8 cellular contexts compared by ENCODE assay signal in the genomic region with DNA sequence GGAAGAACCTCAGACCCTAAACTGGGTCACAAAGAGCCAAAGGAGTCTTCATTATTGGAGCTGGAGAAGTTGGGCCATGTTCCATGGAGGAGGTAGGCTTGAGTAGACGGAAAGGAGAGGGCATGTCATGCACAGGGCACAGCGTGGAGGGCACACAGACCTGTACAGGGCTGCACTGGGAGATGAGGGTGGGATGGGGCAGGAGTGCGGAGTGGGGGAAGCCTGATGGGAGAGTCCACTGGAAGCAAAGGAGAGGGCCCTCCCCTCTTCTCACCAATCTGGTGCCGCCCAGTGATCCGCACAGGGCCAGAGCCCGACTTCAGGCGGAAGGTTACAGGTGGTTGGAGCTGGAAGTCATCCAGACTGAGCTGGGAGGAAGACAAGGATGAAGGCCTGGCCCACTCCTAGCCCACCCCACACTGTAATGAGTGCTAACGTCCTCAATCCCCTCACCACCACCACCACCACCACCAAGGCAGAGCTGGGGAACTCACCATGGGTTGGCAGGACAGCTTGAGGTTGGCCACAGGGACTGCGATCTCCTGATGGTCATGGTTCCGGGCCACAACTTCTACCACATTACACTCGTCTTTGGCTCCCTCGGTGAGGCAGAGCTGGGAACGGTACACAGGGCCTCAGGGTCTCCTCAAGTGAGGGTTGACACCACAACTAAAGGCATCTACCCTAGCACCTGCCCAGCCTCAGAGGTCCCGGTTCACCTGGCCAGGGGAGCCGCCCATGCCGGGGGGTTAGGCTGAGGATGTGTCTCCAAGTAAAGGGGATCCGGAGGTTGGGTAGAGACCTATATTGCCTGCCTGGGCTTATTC. TPM values are rescaled to one million over a fixed set of nuclear protein-coding genes. Genes with fewer than 3 reads are reported as not detected.
DNase-seq lines count a peak whose midpoint lies in the region; FAIRE-seq and TF ChIP-seq lines count a peak whose summit lies in the region.

No MANE protein-coding gene starts in this region.

- peak overlapping the region; percentile 87 for H3K9ac ChIP-seq in mesendoderm (ENCODE audit: low read length)

- no peak overlapping the region for H2BK15ac ChIP-seq in mesendoderm (replicated peaks; ENCODE audit: low read depth)

- H3K36me3 ChIP-seq in mesendoderm (ENCODE audit: control insufficient read depth, insufficient read depth, low read length): peaks cover 3% of the 10 kb centered on the region

- peak overlapping the region; percentile 93 to 100 (median 100) for H3K4me3 Mint-ChIP-seq in brain

- H2AK5ac ChIP-seq in mesendoderm (ENCODE audit: low read length): peak overlapping the region; percentile 83

- no peak for FAIRE-seq in D721Med (lab: Jason Lieb, UNC)

- H3K27ac ChIP-seq in 22Rv1: peak overlapping the region; percentile 70
- H3K27ac ChIP-seq in mesendoderm (ENCODE audit: low read depth, low read length): no peak overlapping the region

- WGBS in mesendoderm (ENCODE audit: extremely low coverage, insufficient coverage, low lambda C conversion rate): no CpG with 5 or more reads among the region's 17 CpGs

- DNase-seq in HFF-Myc (ENCODE audit: extremely low read depth, low read depth) (no peak), mesendoderm (peak; percentile 14), kidney tubule cell (ENCODE audit: low spot score) (no peak), putamen (ENCODE audit: low spot score) (no peak), D721Med (ENCODE audit: insufficient read length, low spot score) (no peak)
- DNase-seq in stimulated activated CD4-positive, alpha-beta T cell treated with anti-CD3 and anti-CD28 coated beads, Interleukin-4, amount 100 ng/mL, for 1 hour: no peak

- peaks cover 49% of the 10 kb centered on the region for H3K27me3 Mint-ChIP-seq in brain

- H3K4me1 Mint-ChIP-seq in brain: peaks cover 65% of the 10 kb centered on the region

- H3K79me2 ChIP-seq in mesendoderm (ENCODE audit: control insufficient read depth, insufficient read depth, low read length): peaks cover 13% of the 10 kb centered on the region

- H3K4me3 ChIP-seq in HFF-Myc (replicated peaks; ENCODE audit: low read depth, low read length) (peak overlapping the region; percentile 91), mesendoderm (ENCODE audit: low read length) (peak overlapping the region; percentile 85)

- no peak overlapping the region for H2BK5ac ChIP-seq in mesendoderm (ENCODE audit: low read length)

- no peak overlapping the region for H3K4ac ChIP-seq in mesendoderm (ENCODE audit: low read depth, low read length)

- H3K36me3 Mint-ChIP-seq in brain: peaks cover 34% of the 10 kb centered on the region

- H3K4me1 ChIP-seq in mesendoderm (ENCODE audit: control insufficient read depth, low read depth, low read length): peaks cover 25% of the 10 kb centered on the region

- H3K18ac ChIP-seq in mesendoderm (ENCODE audit: low read length): no peak overlapping the region

- H3K27ac Mint-ChIP-seq in brain: peak overlapping the region in 2 of 5 experiments; percentile 41 to 97

- TF ChIP-seq CTCF in 22Rv1 (IDR thresholded peaks at IDR 0.05) (no peak), HFF-Myc (IDR thresholded peaks at IDR 0.05; ENCODE audit: low read depth, low read length, missing control alignments) (no peak), brain (conservative IDR thresholded peaks at IDR 0.05) (no peak), D721Med (IDR thresholded peaks at IDR 0.05; ENCODE audit: insufficient read depth, missing control alignments) (no peak)

- peaks cover 5% of the 10 kb centered on the region for H3K79me1 ChIP-seq in mesendoderm (ENCODE audit: low read length)

- no peak overlapping the region for H4K8ac ChIP-seq in mesendoderm (ENCODE audit: low read depth, low read length)

- peak overlapping the region; percentile 67 for H3K4me2 ChIP-seq in mesendoderm (ENCODE audit: low read length)

- H3K9me3 Mint-ChIP-seq in brain: no peaks in the 10 kb centered on the region

- peak overlapping the region; percentile 93 for H3K56ac ChIP-seq in mesendoderm (ENCODE audit: low read length)

- H2BK120ac ChIP-seq in mesendoderm (ENCODE audit: low read depth, low read length): no peak overlapping the region

- H3K27me3 ChIP-seq in mesendoderm (ENCODE audit: insufficient read depth, low read length, poor library complexity): no peaks in the 10 kb centered on the region

- no peak overlapping the region for H3K23ac ChIP-seq in mesendoderm (ENCODE audit: low read length)

- H4K5ac ChIP-seq in mesendoderm (ENCODE audit: low read length): no peak overlapping the region

RNA-seq across cellular contexts. Expression of gene NPM3, which starts 1.0 kb away (rescaled TPM):
- 25.6 TPM for polyA plus RNA-seq in brain (ENCODE audit: insufficient read depth, low read depth, low replicate concordance)
- 217 TPM for polyA plus RNA-seq in mesendoderm (2013, experiment 1 of 2)
- polyA plus RNA-seq in mesendoderm (2013, experiment 2 of 2): 215 TPM

RNA-seq across cellular contexts. Expression of gene FGF8, which starts 6.3 kb away (rescaled TPM):
- not detected for polyA plus RNA-seq in brain (ENCODE audit: insufficient read depth, low read depth, low replicate concordance)
- 64.2 TPM for polyA plus RNA-seq in mesendoderm (2013, experiment 1 of 2)
- polyA plus RNA-seq in mesendoderm (2013, experiment 2 of 2): 64.2 TPM

RNA-seq across cellular contexts. Expression of gene OGA, which starts 36.0 kb away (rescaled TPM):
- polyA plus RNA-seq in brain (ENCODE audit: insufficient read depth, low read depth, low replicate concordance): 29.0 TPM
- 53.2 TPM for polyA plus RNA-seq in mesendoderm (2013, experiment 1 of 2)
- polyA plus RNA-seq in mesendoderm (2013, experiment 2 of 2): 52.9 TPM
